In the genomic region with DNA sequence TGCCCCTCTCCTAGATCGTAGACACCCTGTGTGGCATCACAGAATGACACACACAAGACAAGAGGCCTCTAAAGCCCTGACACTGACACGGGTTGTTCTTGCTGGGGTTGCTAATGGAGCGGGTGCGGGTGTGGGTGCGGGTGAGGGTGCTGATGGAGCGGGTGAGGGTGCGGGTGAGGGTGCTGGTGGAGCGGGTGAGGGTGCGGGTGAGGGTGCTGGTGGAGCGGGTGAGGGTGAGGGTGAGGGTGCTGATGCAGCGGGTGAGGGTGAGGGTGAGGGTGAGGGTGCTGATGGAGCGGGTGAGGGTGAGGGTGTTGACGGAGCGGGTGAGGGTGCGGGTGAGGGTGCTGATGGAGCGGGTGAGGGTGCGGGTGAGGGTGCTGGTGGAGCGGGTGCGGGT, we compare ENCODE assay signal across 8 cellular contexts.
DNase-seq lines count a peak whose midpoint lies in the region; ATAC-seq and TF ChIP-seq lines count a peak whose summit lies in the region.
"Not testable (repeated sequence)": the region's sequence is repeated elsewhere in the genome, so short reads cannot be mapped to it uniquely, and the experiment has no call there.

No MANE protein-coding gene starts in this region.

- H3K27ac Mint-ChIP-seq in CD4-positive, alpha-beta T cell = peak overlapping the region; percentile 24
- peak overlapping the region; percentile 37 for H3K27ac Mint-ChIP-seq in T-helper 17 cell
- H3K27ac Mint-ChIP-seq in neural crest cell (ENCODE audit: unreplicated experiment) = not testable (repeated sequence)

- POLR2A ChIA-PET in CD4-positive, alpha-beta T cell (lab: Charles Lee) = not testable (repeated sequence)

- not testable (repeated sequence) for H3K4me3 Mint-ChIP-seq in CD4-positive, alpha-beta T cell; T-helper 17 cell
- H3K4me3 Mint-ChIP-seq in neural crest cell = peak overlapping the region; percentile 60

- intact Hi-C loops in CD4-positive, alpha-beta T cell (cut with DNase I, micrococcal nuclease) = not testable (repeated sequence)

- not testable (repeated sequence) for H3K27me3 ChIP-seq in CD4-positive, alpha-beta T cell (ENCODE audit: control insufficient read depth, insufficient read depth, low read length); layer of hippocampus (ENCODE audit: control insufficient read depth, insufficient read depth, low read length)

- not testable (repeated sequence) for H3K36me3 Mint-ChIP-seq in CD4-positive, alpha-beta T cell (ENCODE audit: low read depth); T-helper 17 cell (ENCODE audit: low read depth); neural crest cell (ENCODE audit: low read depth)

- TF ChIP-seq CTCF in CD4-positive, alpha-beta T cell (IDR thresholded peaks at IDR 0.05); neural crest cell (conservative IDR thresholded peaks at IDR 0.05): not testable (repeated sequence)

- H3K4me1 Mint-ChIP-seq in CD4-positive, alpha-beta T cell (ENCODE audit: low read depth) = peaks cover 28% of the 10 kb centered on the region
- peaks cover 29% of the 10 kb centered on the region for H3K4me1 Mint-ChIP-seq in T-helper 17 cell
- H3K4me1 Mint-ChIP-seq in neural crest cell = peaks cover 17% of the 10 kb centered on the region

- CTCF ChIA-PET in CD4-positive, alpha-beta T cell (lab: Charles Lee) = not testable (repeated sequence)

- not testable (repeated sequence) for H3K27me3 Mint-ChIP-seq in CD4-positive, alpha-beta T cell; T-helper 17 cell; neural crest cell (ENCODE audit: low read depth)

- H3K9me3 Mint-ChIP-seq in CD4-positive, alpha-beta T cell; neural crest cell: not testable (repeated sequence)

- DNase-seq in CD4-positive, alpha-beta T cell; T-helper 17 cell; neural crest cell (ENCODE audit: low read depth, low spot score): not testable (repeated sequence)
- peak; percentile 6 for DNase-seq in effector CD8-positive, alpha-beta T cell (lab: John Stamatoyannopoulos, UW)
- DNase-seq in stimulated activated CD4-positive, alpha-beta T cell treated with anti-CD3 and anti-CD28 coated beads, Interleukin-15, amount 100 ng/mL, for 24 hours = peak; percentile 25

- not testable (repeated sequence) for H3K9me3 ChIP-seq in CD4-positive, alpha-beta T cell (ENCODE audit: control insufficient read depth, low read length); T-helper 17 cell (ENCODE audit: control insufficient read depth, low read length, poor library complexity, severe bottlenecking)

- H3K27ac ChIP-seq in CD4-positive, alpha-beta T cell (ENCODE audit: low read depth, low read length) = not testable (repeated sequence)
- H3K27ac ChIP-seq in angular gyrus (ENCODE audit: low read depth, low read length) (peak overlapping the region; percentile 84), layer of hippocampus (ENCODE audit: low read depth, low read length) (peak overlapping the region; percentile 3), temporal lobe (ENCODE audit: low read depth, low read length) (peak overlapping the region; percentile 28)

- ATAC-seq in CD4-positive, alpha-beta T cell (ENCODE audit: poor library complexity); T-helper 17 cell: not testable (repeated sequence)
